ENCODE assay signal across 7 cellular contexts in the genomic region with DNA sequence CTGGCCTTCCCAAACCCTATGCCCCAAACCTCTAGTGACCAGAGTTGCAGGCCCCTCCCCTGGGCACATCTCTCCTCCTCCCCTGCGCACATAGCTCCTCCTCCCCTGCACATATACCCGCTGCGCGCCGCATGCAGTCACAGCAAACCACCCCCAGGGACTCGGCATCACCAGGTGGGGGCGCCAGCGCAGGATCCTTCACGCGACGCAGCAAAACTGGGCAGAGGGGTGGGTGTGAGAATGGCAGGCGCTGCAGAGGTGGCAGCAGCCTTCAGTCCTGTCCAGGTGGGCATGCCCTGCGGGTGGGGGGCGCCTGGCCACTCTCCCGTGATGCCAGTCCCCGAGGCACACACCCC. TPM values are rescaled to one million over a fixed set of nuclear protein-coding genes. Genes with fewer than 3 reads are reported as not detected.
DNase-seq lines count a peak whose midpoint lies in the region; ATAC-seq and TF ChIP-seq lines count a peak whose summit lies in the region.

No MANE protein-coding gene starts in this region.

- BruUV-seq in Panc1 (replicated peaks; lab: Mats Ljungman, UMichigan) = no TSS peak

- peak overlapping the region; percentile 71 for H3K27ac ChIP-seq in Panc1 (ENCODE audit: low read length)
- peak overlapping the region; percentile 33 for H3K27ac ChIP-seq in foreskin keratinocyte

- ATAC-seq in GM18511 (IDR thresholded peaks at IDR 0.05; ENCODE audit: unreplicated experiment) = peak; percentile 64
- peak; percentile 71 for ATAC-seq in Panc1
- ATAC-seq in foreskin keratinocyte = peak; percentile 54
- peak; percentile 23 for ATAC-seq in omental fat pad (ENCODE audit: low FRiP score)

- no peaks in the 10 kb centered on the region for H3K27me3 ChIP-seq in Panc1 (ENCODE audit: control insufficient read depth, insufficient read depth, low read length)
- no peaks in the 10 kb centered on the region for H3K27me3 ChIP-seq in foreskin keratinocyte

- H3K9me3 ChIP-seq in Panc1 (ENCODE audit: control insufficient read depth, insufficient read depth, low read depth, low read length) = no peaks in the 10 kb centered on the region

- TF ChIP-seq CTCF in Panc1 (IDR thresholded peaks at IDR 0.05) (peak; percentile 85), foreskin keratinocyte (conservative IDR thresholded peaks at IDR 0.05) (peak; percentile 90), omental fat pad (IDR thresholded peaks at IDR 0.05) (peak in 1 of 3 donors; percentile 58)

- POLR2A ChIA-PET in Panc1 (lab: Charles Lee) = interaction anchor here (0.9 to 1.1 kb wide), 2 partner anchors 12 to 25 kb away, joined by 3 read pairs; no protein-coding TSS in a partner anchor

- peaks cover 42% of the 10 kb centered on the region for H3K4me1 ChIP-seq in Panc1 (ENCODE audit: control insufficient read depth, insufficient read depth, low read length)
- peaks cover 7% of the 10 kb centered on the region for H3K4me1 ChIP-seq in foreskin keratinocyte

- CTCF ChIA-PET in Panc1 (lab: Charles Lee) = interaction anchor here (0.5 to 2.2 kb wide), 23 partner anchors 9 to 728 kb away, joined by 3 to 15 read pairs (median 4); partner anchors contain the start of gene ANKRD13B

- in situ Hi-C loops in Panc1 (cut with HindIII; ENCODE audit: low pct_unique_long_range_greater_than_20kb, low sequenced_read_pairs) = no loop called here

- intact Hi-C loops in Panc1 (cut with micrococcal nuclease; ENCODE audit: unreplicated experiment) = no loop called here

- DNase-seq in HK-2 (ENCODE audit: unreplicated experiment) (peak; percentile 85), Panc1 (ENCODE audit: low read depth, low spot score) (no peak), foreskin keratinocyte (peak in 1 of 2 donors; percentile 76), omental fat pad (ENCODE audit: low spot score) (no peak), superior temporal gyrus (ENCODE audit: extremely low spot score) (peak; percentile 86)
- peak; percentile 87 for DNase-seq in activated effector memory CD4-positive, alpha-beta T cell treated with Interleukin-2 at 50 U/mL for 16 hours

- H3K36me3 ChIP-seq in Panc1 (ENCODE audit: control insufficient read depth, insufficient read depth, low read length) = no peaks in the 10 kb centered on the region

- peak overlapping the region; percentile 28 to 53; a peak in 3 of 4 replicates for H3K4me3 ChIP-seq in Panc1 (ENCODE audit: low read depth in 2 of 2, low read length in 2 of 2)

RNA-seq across cellular contexts. Expression of gene CORO6, which starts 5.6 kb away (rescaled TPM):
- total RNA-seq in Panc1 (2021; ENCODE audit: unreplicated experiment) (9.7 TPM), foreskin keratinocyte (23.0 and 37.6 TPM in 2 replicates), omental fat pad (10 to 100 TPM; 10.7 to 45.9 (median 14.1) TPM)
- polyA plus RNA-seq in Panc1 (2012; ENCODE audit: insufficient read length) = 11.8 TPM
- 19.3 and 33.1 TPM in 2 replicates for polyA plus RNA-seq in foreskin keratinocyte

RNA-seq across cellular contexts. Expression of gene ANKRD13B, which starts 24.2 kb away (rescaled TPM):
- total RNA-seq in Panc1 (2021; ENCODE audit: unreplicated experiment) = 31.4 TPM
- polyA plus RNA-seq in Panc1 (2012; ENCODE audit: insufficient read length) = 34.3 TPM
- 9.2 and 11.7 TPM in 2 replicates for total RNA-seq in foreskin keratinocyte
- polyA plus RNA-seq in foreskin keratinocyte = 6.6 and 7.4 TPM in 2 replicates
- 10 to 100 TPM in 3 of 4 donors, 1 to 10 TPM in 1; 9.2 to 18.3 (median 13.2) TPM for total RNA-seq in omental fat pad

RNA-seq across cellular contexts. Expression of gene GIT1, which starts 27.7 kb away (rescaled TPM):
- total RNA-seq in Panc1 (2021; ENCODE audit: unreplicated experiment) (94.6 TPM), foreskin keratinocyte (49.9 and 57.6 TPM in 2 replicates), omental fat pad (10 to 100 TPM; 24.4 to 73.6 (median 37.3) TPM)
- 105 TPM for polyA plus RNA-seq in Panc1 (2012; ENCODE audit: insufficient read length)
- polyA plus RNA-seq in foreskin keratinocyte = 41.6 and 50.5 TPM in 2 replicates

RNA-seq across cellular contexts. Expression of gene TP53I13, which starts 48.6 kb away (rescaled TPM):
- total RNA-seq in Panc1 (2021; ENCODE audit: unreplicated experiment) (123 TPM), foreskin keratinocyte (35.1 and 38.5 TPM in 2 replicates), omental fat pad (100 to 1,000 TPM in 1 of 4 donors, 10 to 100 TPM in 3; 65.0 to 122 (median 72.6) TPM)
- polyA plus RNA-seq in Panc1 (2012; ENCODE audit: insufficient read length) = 200 TPM
- 43.4 and 46.5 TPM in 2 replicates for polyA plus RNA-seq in foreskin keratinocyte

RNA-seq across cellular contexts. Expression of gene ABHD15, which starts 50.3 kb away (rescaled TPM):
- 33.7 TPM for total RNA-seq in Panc1 (2021; ENCODE audit: unreplicated experiment)
- polyA plus RNA-seq in Panc1 (2012; ENCODE audit: insufficient read length) = 25.9 TPM
- 7.5 and 8.9 TPM in 2 replicates for total RNA-seq in foreskin keratinocyte
- 5.5 and 6.1 TPM in 2 replicates for polyA plus RNA-seq in foreskin keratinocyte
- total RNA-seq in omental fat pad = 10 to 100 TPM; 21.6 to 55.2 (median 25.2) TPM

Comparison
In these comparisons a context has a peak if more than half of its experiments do, and no peak if none do; other contexts are left out.
1. DNase-seq: peak in HK-2 (single experiment), activated effector memory CD4-positive, alpha-beta T cell treated with Interleukin-2 at 50 U/mL for 16 hours (single experiment) and superior temporal gyrus (single experiment); none in Panc1 (single experiment) and omental fat pad (single experiment).
2. Peak in every context shown above with its lines, with median percentiles within 50 percentile points of each other: ATAC-seq.